ENCODE assay signal across 9 cellular contexts in genomic region chr6:32194388-32194787, GRCh38. TPM values are rescaled to one million over a fixed set of nuclear protein-coding genes. Genes with fewer than 3 reads are reported as not detected.
A peak's percentile ranks its signal among the peaks of the same experiment; 100 is the strongest.
DNase-seq lines count a peak whose midpoint lies in the region; ATAC-seq and TF ChIP-seq lines count a peak whose summit lies in the region.
"Had no signal": no experiment of that assay in that cellular context is flagged by ENCODE, and none has a peak within 500 bp of the region (broad histone marks: within the 10 kb centered on the region; RNA-seq: fewer than 3 reads in every experiment).

No MANE protein-coding gene starts in this region.

- H3K9me2 ChIP-seq in GM23338 (ENCODE audit: insufficient read depth) = no peaks in the 10 kb centered on the region

- H3K9me3 ChIP-seq in gastroesophageal sphincter (no peaks in the 10 kb centered on the region), skeletal muscle tissue (ENCODE audit: control insufficient read depth in 3 of 3, low read length in 3 of 3) (no peaks in the 10 kb centered on the region)

- peaks cover 19% of the 10 kb centered on the region for H3K27me3 Mint-ChIP-seq in GM23338 (ENCODE audit: insufficient read depth, low read depth, poor library complexity)
- H3K27me3 Mint-ChIP-seq in T-cell = no peaks in the 10 kb centered on the region

- peak overlapping the region; percentile 75 for H3K4me2 ChIP-seq in GM23338

- H3K4me3 Mint-ChIP-seq in GM23338 (peak overlapping the region; percentile 95), T-cell (peak overlapping the region; percentile 96 to 97 (median 97))

- H4K20me1 ChIP-seq in GM23338 (replicated peaks; ENCODE audit: insufficient read depth) = no peaks in the 10 kb centered on the region

- H3F3A ChIP-seq in GM23338 (replicated peaks; ENCODE audit: low read depth) = peaks cover 21% of the 10 kb centered on the region

- WGBS in gastroesophageal sphincter (ENCODE audit: low coverage in 1 of 2), 2 donors = 90 to 92% methylated on average over 3 to 4 of the region's 4 CpGs

- TF ChIP-seq CTCF in GM23338 (conservative IDR thresholded peaks at IDR 0.05; ENCODE audit: low read depth in 2 of 2) = no peak
- no peak for TF ChIP-seq CTCF in gastroesophageal sphincter (IDR thresholded peaks at IDR 0.05)

- ATAC-seq in GM23338 (no peak), T-cell (replicated peaks in 1 of 4) (no peak), gastroesophageal sphincter (no peak), HG02610 (IDR thresholded peaks at IDR 0.05; ENCODE audit: unreplicated experiment) (no peak), GM18867 (IDR thresholded peaks at IDR 0.05; ENCODE audit: unreplicated experiment) (no peak), HG02840 (IDR thresholded peaks at IDR 0.05; ENCODE audit: low FRiP score, unreplicated experiment) (no peak)

- H3K4me3 ChIP-seq in GM23338 = peak overlapping the region; percentile 49; the same call in 1 of the 2 replicates
- H3K4me3 ChIP-seq in gastroesophageal sphincter = no peak overlapping the region
- H3K4me3 ChIP-seq in skeletal muscle tissue (ENCODE audit: low read length in 3 of 3) = peak overlapping the region in 1 of 3 donors; percentile 74

- peak overlapping the region; percentile 99; the same call in 1 of the 2 replicates for H3K27ac Mint-ChIP-seq in GM23338
- H3K27ac Mint-ChIP-seq in T-cell = peak overlapping the region; percentile 99

- no peak overlapping the region for H2AFZ ChIP-seq in GM23338

- H3K9ac ChIP-seq in skeletal muscle tissue (ENCODE audit: low read depth in 1 of 3, low read length in 3 of 3) = peak overlapping the region in 2 of 3 donors; percentile 78 to 85

- peaks cover 3% of the 10 kb centered on the region; the same call in 1 of the 2 replicates for H3K79me2 ChIP-seq in GM23338 (replicated peaks; ENCODE audit: insufficient read depth)

- H3K27me3 ChIP-seq in GM23338 (ENCODE audit: insufficient read depth) = no peaks in the 10 kb centered on the region
- no peaks in the 10 kb centered on the region for H3K27me3 ChIP-seq in gastroesophageal sphincter
- H3K27me3 ChIP-seq in skeletal muscle tissue (ENCODE audit: control insufficient read depth in 3 of 3, insufficient read depth in 3 of 3, low read length in 3 of 3) = no peaks in the 10 kb centered on the region

- H3K36me3 ChIP-seq in GM23338 (ENCODE audit: insufficient read depth) (no peaks in the 10 kb centered on the region), gastroesophageal sphincter (no peaks in the 10 kb centered on the region), skeletal muscle tissue (ENCODE audit: control insufficient read depth in 3 of 3, insufficient read depth in 3 of 3, low read length in 3 of 3) (no peaks in the 10 kb centered on the region)

- H3K27ac ChIP-seq in GM23338 (ENCODE audit: low read depth) = peak overlapping the region; percentile 97; the same call in 1 of the 2 replicates
- peak overlapping the region; percentile 95 to 99 (median 98) for H3K27ac ChIP-seq in gastroesophageal sphincter
- H3K27ac ChIP-seq in skeletal muscle tissue (ENCODE audit: low read depth, low read length) = peak overlapping the region; percentile 86

- POLR2A ChIA-PET in T-cell (lab: Charles Lee) = interaction anchor here in 1 of 2 donors (1.5 kb wide), 1 partner anchor 223 kb away, joined by 5 read pairs; the partner anchor contains the start of gene DXO

- H3K9me3 Mint-ChIP-seq in GM23338 (no peaks in the 10 kb centered on the region; the same call in 2 of the 3 replicates), T-cell (no peaks in the 10 kb centered on the region)

- DNase-seq in GM23338 (ENCODE audit: low spot score) (no peak), T-cell (no peak), nucleus accumbens (lab: John Stamatoyannopoulos, UW) (no peak)
- DNase-seq: activated CD8-positive, alpha-beta memory T cell treated with anti-CD3 and anti-CD28 coated beads, Interleukin-2, amount 50 U/mL, for 48 hours had no signal

- no peak for TF ChIP-seq EP300 in gastroesophageal sphincter (IDR thresholded peaks at IDR 0.05)

- no peak for TF ChIP-seq POLR2A in gastroesophageal sphincter (IDR thresholded peaks at IDR 0.05)

- H3K4me1 ChIP-seq in GM23338 (ENCODE audit: insufficient read depth) (peaks cover 55% of the 10 kb centered on the region), gastroesophageal sphincter (peaks cover 2 to 64% (median 14%) of the 10 kb centered on the region in 3 donors), skeletal muscle tissue (ENCODE audit: control insufficient read depth in 3 of 3, insufficient read depth in 3 of 3, low read length in 3 of 3) (peaks cover 29 to 50% (median 36%) of the 10 kb centered on the region in 3 donors)

- H3K36me3 Mint-ChIP-seq in GM23338 (ENCODE audit: low read depth) (no peaks in the 10 kb centered on the region), T-cell (peaks cover 14% of the 10 kb centered on the region)

- peaks cover 57% of the 10 kb centered on the region for H3K4me1 Mint-ChIP-seq in GM23338
- H3K4me1 Mint-ChIP-seq in T-cell = peaks cover 27 to 39% (median 38%) of the 10 kb centered on the region in 3 donors

- CTCF ChIA-PET in T-cell (lab: Charles Lee) = no interaction called here

TF ChIP-seq in GM23338, 12 proteins besides CTCF, POLR2A, EP300 and RAD21 (continues in another document):
- TF ChIP-seq ZNF331 (CRISPR knock-in tag; IDR thresholded peaks at IDR 0.05; ENCODE audit: low read depth) = no peak
- no peak for TF ChIP-seq EZH2phosphoT487 (IDR thresholded peaks at IDR 0.05; ENCODE audit: unreplicated experiment)

RNA-seq across cellular contexts. Expression of gene GPSM3, which starts 1.9 kb away (rescaled TPM):
- total RNA-seq in GM23338 (2014; rRNA removed; shearing (Covaris generic)) = 4.7 and 7.8 TPM in 2 replicates
- 5.5 and 5.9 TPM in 2 replicates for polyA plus RNA-seq in GM23338 (2016; fragmentation: Nextera tagmentation; extraction: Ambion mirVana)
- total RNA-seq in T-cell (100 to 1,000 TPM; 267 to 311 (median 274) TPM), gastroesophageal sphincter (10 to 100 TPM in 2 of 4 donors, 1 to 10 TPM in 1, under 1 TPM in 1; 0.93 to 16.3 (median 9.0) TPM), skeletal muscle tissue (1.6 TPM)

RNA-seq across cellular contexts. Expression of gene PBX2, which starts 4.4 kb away (rescaled TPM):
- 89.4 and 111 TPM in 2 replicates for total RNA-seq in GM23338 (2014; rRNA removed; shearing (Covaris generic))
- polyA plus RNA-seq in GM23338 (2016; fragmentation: Nextera tagmentation; extraction: Ambion mirVana) = 7.2 and 8.5 TPM in 2 replicates
- total RNA-seq in T-cell (100 to 1,000 TPM; 124 to 171 (median 148) TPM), gastroesophageal sphincter (10 to 100 TPM; 42.9 to 70.1 (median 61.0) TPM), skeletal muscle tissue (50.1 TPM)

RNA-seq across cellular contexts. Expression of gene AGER, which starts 10.3 kb away (rescaled TPM):
- 2.0 and 2.3 TPM in 2 replicates for total RNA-seq in GM23338 (2014; rRNA removed; shearing (Covaris generic))
- 3.4 and 5.0 TPM in 2 replicates for polyA plus RNA-seq in GM23338 (2016; fragmentation: Nextera tagmentation; extraction: Ambion mirVana)
- total RNA-seq in T-cell (10 to 100 TPM; 42.6 to 81.4 (median 67.7) TPM), gastroesophageal sphincter (1 to 10 TPM; 1.4 to 2.3 (median 1.6) TPM), skeletal muscle tissue (0.52 TPM)

RNA-seq across cellular contexts. Expression of gene RNF5, which starts 16.2 kb away (rescaled TPM):
- total RNA-seq in GM23338 (2014; rRNA removed; shearing (Covaris generic)) = 119 and 127 TPM in 2 replicates
- 164 and 173 TPM in 2 replicates for polyA plus RNA-seq in GM23338 (2016; fragmentation: Nextera tagmentation; extraction: Ambion mirVana)
- 10 to 100 TPM; 23.6 to 49.3 (median 44.6) TPM for total RNA-seq in T-cell
- 100 to 1,000 TPM in 1 of 4 donors, 10 to 100 TPM in 3; 78.8 to 101 (median 88.0) TPM for total RNA-seq in gastroesophageal sphincter
- 57.9 TPM for total RNA-seq in skeletal muscle tissue

RNA-seq across cellular contexts. Expression of gene AGPAT1, which starts 18.5 kb away (rescaled TPM):
- total RNA-seq in GM23338 (2014; rRNA removed; shearing (Covaris generic)) = 58.8 and 82.1 TPM in 2 replicates
- 39.5 and 39.8 TPM in 2 replicates for polyA plus RNA-seq in GM23338 (2016; fragmentation: Nextera tagmentation; extraction: Ambion mirVana)
- total RNA-seq in T-cell (10 to 100 TPM; 23.5 to 34.6 (median 31.0) TPM), gastroesophageal sphincter (10 to 100 TPM; 45.6 to 70.5 (median 54.6) TPM), skeletal muscle tissue (8.4 TPM)

Comparison
In these comparisons a context has a peak if more than half of its experiments do, and no peak if none do; other contexts are left out.
1. RNA of gene GPSM3, which starts 1.9 kb away (total RNA-seq): 267 to 311 TPM in T-cell; 0.93 to 16.3 TPM in gastroesophageal sphincter, 4.7 to 7.8 TPM in GM23338 and 1.6 TPM in skeletal muscle tissue (single experiment); every median in the first group is over 10 times any median in the second.
2. RNA of gene AGER, which starts 10.3 kb away (total RNA-seq): 42.6 to 81.4 TPM in T-cell; 2.0 to 2.3 TPM in GM23338, 1.4 to 2.3 TPM in gastroesophageal sphincter and 0.52 TPM in skeletal muscle tissue (single experiment); every median in the first group is over 10 times any median in the second.
3. Peak in every context shown above with its lines, with median percentiles within 50 percentile points of each other: H3K27ac ChIP-seq.